ENCODE assay signal across 9 cellular contexts in genomic region chr3:53255360-53255774, GRCh38. TPM values are rescaled to one million over a fixed set of nuclear protein-coding genes. Genes with fewer than 3 reads are reported as not detected.
DNase-seq lines count a peak whose midpoint lies in the region; ATAC-seq, FAIRE-seq and TF ChIP-seq lines count a peak whose summit lies in the region.
"Had no signal": no experiment of that assay in that cellular context is flagged by ENCODE, and none has a peak within 500 bp of the region (broad histone marks: within the 10 kb centered on the region; RNA-seq: fewer than 3 reads in every experiment).

No MANE protein-coding gene starts in this region.

- H3K9ac ChIP-seq in GM12878 (ENCODE audit: control insufficient read depth, insufficient read depth, low read length), result peak overlapping the region; percentile 93

- WGBS in GM12878 (ENCODE audit: insufficient coverage, insufficient replicate concordance, low lambda C conversion rate, missing lambda C conversion rate), result 0% methylated on average over 24 of the region's 49 CpGs

- H3K27me3 ChIP-seq in SJSA1 (replicated peaks), result no peaks in the 10 kb centered on the region
- H3K27me3 ChIP-seq in GM12878 (replicated peaks in 1 of 2; ENCODE audit: control insufficient read depth in 2 of 2, insufficient read depth in 2 of 2, low read length in 1 of 2), result no peaks in the 10 kb centered on the region

- no peak for TF ChIP-seq RAD21 in GM12878 (IDR thresholded peaks at IDR 0.05; ENCODE audit: insufficient read depth, low read depth, low read length)

- no peaks in the 10 kb centered on the region for H3K9me3 ChIP-seq in SJSA1 (replicated peaks)
- no peaks in the 10 kb centered on the region for H3K9me3 ChIP-seq in GM12878 (replicated peaks; ENCODE audit: control insufficient read depth, insufficient read depth, low read length)

- intact Hi-C loops in GM12878 (cut with micrococcal nuclease; ENCODE audit: unreplicated experiment), result no loop called here

- POLR2A ChIA-PET in GM12878 (lab: Charles Lee), result interaction anchor here (0.5 to 0.7 kb wide), 4 partner anchors 135 to 984 kb away, joined by 3 read pairs; no protein-coding TSS in a partner anchor

- SMC1A ChIA-PET in GM12878 (lab: Charles Lee; ENCODE audit: uncharacterized antibody, unreplicated experiment), result no interaction called here

- TF ChIP-seq EP300 in GM12878 (IDR thresholded peaks at IDR 0.05; ENCODE audit: borderline replicate concordance in 1 of 2, control insufficient read depth in 1 of 2, low read depth in 2 of 2, low read length in 2 of 2), result no peak

- H4K20me1 ChIP-seq in GM12878 (ENCODE audit: control insufficient read depth, insufficient read depth), result peaks cover 11% of the 10 kb centered on the region

- H3K79me2 ChIP-seq in GM12878 (ENCODE audit: control insufficient read depth, insufficient read depth, low read length), result peaks cover 53% of the 10 kb centered on the region

- H3K4me1 ChIP-seq in SJSA1 (replicated peaks), result peaks cover 31% of the 10 kb centered on the region
- peaks cover 24% of the 10 kb centered on the region for H3K4me1 ChIP-seq in GM12878 (ENCODE audit: control insufficient read depth, insufficient read depth, low read length)

- H3K36me3 ChIP-seq in SJSA1, result peaks cover 41% of the 10 kb centered on the region
- no peaks in the 10 kb centered on the region for H3K36me3 ChIP-seq in GM12878 (ENCODE audit: control insufficient read depth in 2 of 2, insufficient read depth in 2 of 2, low read length in 1 of 2)

- DNase-seq in NCI-H2227 (lab: John Stamatoyannopoulos, UW; ENCODE audit: unreplicated experiment) (peak; percentile 59), NCI-H2227 treated with DMSO at 0.1 percent for 48 hours (lab: John Stamatoyannopoulos, UW) (no peak), SJSA1 (ENCODE audit: low read depth in 1 of 2, low spot score in 2 of 2) (peak in 1 of 2 experiments; percentile 31), GM12878 (ENCODE audit: low read depth, low spot score) (no peak), iris pigment epithelial cell (ENCODE audit: low read depth) (peak; percentile 36), cortex of kidney (lab: John Stamatoyannopoulos, UW) (no peak)
- DNase-seq in stimulated activated CD4-positive, alpha-beta T cell treated with anti-CD3 and anti-CD28 coated beads, Interleukin-2, amount 100 ng/mL, for 24 hours, result peak; percentile 50 to 54

- H3K27ac ChIP-seq in SJSA1 (peak overlapping the region; percentile 39; the same call in 1 of the 2 replicates), GM12878 (ENCODE audit: control insufficient read depth, insufficient read depth) (peak overlapping the region; percentile 79)

- TF ChIP-seq CTCF in GM12878 (IDR thresholded peaks at IDR 0.05 in 2 of 3, conservative IDR thresholded peaks at IDR 0.05 in 1 of 3; ENCODE audit: control insufficient read depth in 2 of 3, extremely low read depth in 1 of 3, insufficient read depth in 1 of 3, low read depth in 3 of 3, low read length in 3 of 3), result no peak

- H3K4me3 ChIP-seq in SJSA1 (peak overlapping the region; percentile 98), GM12878 (peak overlapping the region; percentile 92)

- in situ Hi-C loops in GM12878 (cut with MboI), result no loop called here

- TF ChIP-seq POLR2A in GM12878 (IDR thresholded peaks at IDR 0.05; ENCODE audit: low read depth, low read length), result peak; percentile 46; the same call in 1 of the 2 replicates

- RAD21 ChIA-PET in GM12878 (lab: Charles Lee; ENCODE audit: unreplicated experiment), result interaction anchor here (0.7 kb wide), 1 partner anchor 15 kb away, joined by 3 read pairs; no protein-coding TSS in a partner anchor

- peak overlapping the region; percentile 99 for H3K4me2 ChIP-seq in GM12878 (ENCODE audit: control insufficient read depth, insufficient read depth)

- no TSS peak for BruUV-seq in GM12878 (replicated peaks; lab: Mats Ljungman, UMichigan)

- FAIRE-seq in GM12878 (lab: Jason Lieb, UNC), result no peak
- FAIRE-seq: G401.6 had no signal

- CTCF ChIA-PET in GM12878 (lab: Yijun Ruan, JAX), result interaction anchor here (0.7 to 2.2 kb wide), 2 partner anchors 123 to 141 kb away, joined by 4 to 7 read pairs; no protein-coding TSS in a partner anchor

- H2AFZ ChIP-seq in GM12878 (ENCODE audit: control insufficient read depth, low read depth, low read length), result peak overlapping the region; percentile 78

- peak; percentile 37 for ATAC-seq in HG02884 (IDR thresholded peaks at IDR 0.05; ENCODE audit: unreplicated experiment)
- peak; percentile 66 for ATAC-seq in GM12878

TF ChIP-seq in GM12878, 131 proteins besides CTCF, POLR2A, EP300 and RAD21 (continues in another document):
- TF ChIP-seq ZNF687 (IDR thresholded peaks at IDR 0.05) (peak; percentile 47; the same call in 1 of the 2 replicates), TCF12 (IDR thresholded peaks at IDR 0.05; ENCODE audit: low read depth, low read length) (no peak), LARP7 (IDR thresholded peaks at IDR 0.05) (peak; percentile 86; the same call in 1 of the 2 replicates), ZNF217 (IDR thresholded peaks at IDR 0.05) (peak; percentile 33; the same call in 1 of the 2 replicates), SMARCA5 (IDR thresholded peaks at IDR 0.05) (0 out of 2 replicates have a peak, but pooled peaks have one; percentile 36), SUPT20H (IDR thresholded peaks at IDR 0.05; ENCODE audit: borderline replicate concordance, control insufficient read depth, low read depth, low read length) (no peak), E4F1 (IDR thresholded peaks at IDR 0.05; ENCODE audit: borderline replicate concordance, partially characterized antibody) (no peak), HCFC1 (IDR thresholded peaks at IDR 0.05; ENCODE audit: low read length) (peak; percentile 12; the same call in 1 of the 2 replicates)

RNA-seq across cellular contexts. Expression of gene TKT, which starts 0.5 kb away (rescaled TPM):
- 182 and 278 TPM in 2 replicates for total RNA-seq in SJSA1 (2014; rRNA removed; shearing (Covaris generic))
- 106 and 122 TPM in 2 replicates for total RNA-seq in GM12878 (2013; cell fraction: nucleolus; rRNA removed)
- total RNA-seq in GM12878 (2014; rRNA removed) (331 and 385 TPM in 2 replicates), GM12878 (2014; rRNA removed; fragmentation: Illumina TruSeq; extraction: Trizol) (128 and 136 TPM in 2 replicates), GM12878 (2021) (331 and 349 TPM in 2 replicates)
- 70.6 TPM for polyA plus RNA-seq in GM12878 (2011; ENCODE audit: low read depth)
- polyA plus RNA-seq in GM12878 (2011; rRNA removed) (37.2 and 113 TPM in 2 replicates), GM12878 (2014; fragmentation: Illumina TruSeq; extraction: Trizol) (49.7 and 140 TPM in 2 replicates), GM12878 (2014; fragmentation: Nextera tagmentation; extraction: Ambion mirVana) (10 to 100 TPM; 56.4 to 98.3 TPM), GM12878 (2014; rRNA removed) (238 and 298 TPM in 2 replicates), GM12878 (2016; fragmentation: Nextera tagmentation; extraction: Ambion mirVana) (100 to 1,000 TPM; 147 to 156 TPM)
- 108 and 112 TPM in 2 replicates for polyA plus RNA-seq in GM12878 (2011; cell fraction: cytosol; rRNA removed)
- polyA plus RNA-seq in GM12878 (2011; cell fraction: nucleus; rRNA removed), result 176 and 234 TPM in 2 replicates
- 182 and 245 TPM in 2 replicates for polyA plus RNA-seq in GM12878 (2012)
- 84.9 and 143 TPM in 2 replicates for polyA minus RNA-seq in GM12878 (2011; rRNA and poly(A)+ RNA removed)
- 96.5 and 97.3 TPM in 2 replicates for polyA minus RNA-seq in GM12878 (2011; cell fraction: cytosol; rRNA and poly(A)+ RNA removed)
- 44.6 and 71.2 TPM in 2 replicates for polyA minus RNA-seq in GM12878 (2011; cell fraction: nucleus; rRNA and poly(A)+ RNA removed)

Comparison
In these comparisons a context has a peak if more than half of its experiments do, and no peak if none do; other contexts are left out.
1. DNase-seq: peak in NCI-H2227 (single experiment), iris pigment epithelial cell (single experiment) and stimulated activated CD4-positive, alpha-beta T cell treated with anti-CD3 and anti-CD28 coated beads, Interleukin-2, amount 100 ng/mL, for 24 hours (2 of 2); none in NCI-H2227 treated with DMSO at 0.1 percent for 48 hours (single experiment), GM12878 (single experiment) and cortex of kidney (single experiment).